21 cellular contexts compared by ENCODE assay signal in the genomic region with DNA sequence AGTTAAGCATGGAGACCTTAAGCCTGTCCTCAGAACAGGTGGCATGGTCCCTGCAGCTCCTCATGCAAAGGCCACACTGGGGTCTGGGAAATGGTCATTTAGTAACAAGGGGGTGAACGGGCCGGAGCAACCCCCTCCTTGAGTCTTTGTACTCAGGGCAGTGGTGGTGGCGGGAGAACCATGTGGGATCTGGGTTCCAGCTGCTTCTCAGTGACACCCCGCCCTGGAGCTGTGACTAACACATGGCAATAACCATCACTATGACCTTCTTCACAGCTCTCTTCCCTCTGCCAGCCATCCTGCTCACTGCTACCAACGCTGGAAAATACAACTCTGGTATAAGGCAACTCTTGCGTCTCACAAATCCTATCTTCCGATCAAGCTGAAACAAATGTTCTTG.
DNase-seq lines count a peak whose midpoint lies in the region; ATAC-seq and TF ChIP-seq lines count a peak whose summit lies in the region.
"Had no signal": no experiment of that assay in that cellular context is flagged by ENCODE, and none has a peak within 500 bp of the region (broad histone marks: within the 10 kb centered on the region; RNA-seq: fewer than 3 reads in every experiment).

No MANE protein-coding gene starts in this region.

- peaks cover 98% of the 10 kb centered on the region for H3K36me3 Mint-ChIP-seq in CD4-positive, alpha-beta T cell (ENCODE audit: low read depth)
- H3K36me3 Mint-ChIP-seq in Calu3 (ENCODE audit: insufficient read depth, unreplicated experiment) (peaks cover 29% of the 10 kb centered on the region), nephron progenitor cell (ENCODE audit: low read depth) (peaks cover 6% of the 10 kb centered on the region)
- H3K36me3 Mint-ChIP-seq: WTC11 had no signal

- no peaks in the 10 kb centered on the region for H3K27me3 Mint-ChIP-seq in CD4-positive, alpha-beta T cell
- no peaks in the 10 kb centered on the region for H3K27me3 Mint-ChIP-seq in Calu3 (ENCODE audit: unreplicated experiment)
- H3K27me3 Mint-ChIP-seq in nephron progenitor cell (ENCODE audit: low read depth, poor library complexity) = no peaks in the 10 kb centered on the region
- H3K27me3 Mint-ChIP-seq: dendritic cell treated with granulocyte-macrophage colony-stimulating factor and Interleukin-4, amounts not matched to agents 40 ng/mL and 50 ng/mL, for 4 days; stimulated activated memory B cell treated with anti-CD40 and anti-IgM and Interleukin-4, amounts not matched to agents 10 μg/mL and 1 μg/mL and 100 μg/mL, for 72 hours had no signal

- peak overlapping the region; percentile 45 for H3K27ac Mint-ChIP-seq in CD4-positive, alpha-beta T cell
- H3K27ac Mint-ChIP-seq in Calu3 (ENCODE audit: unreplicated experiment) = peak overlapping the region; percentile 74
- peak overlapping the region; percentile 62 for H3K27ac Mint-ChIP-seq in nephron progenitor cell
- H3K27ac Mint-ChIP-seq: dendritic cell treated with granulocyte-macrophage colony-stimulating factor and Interleukin-4, amounts not matched to agents 40 ng/mL and 50 ng/mL, for 4 days; stimulated activated memory B cell treated with anti-CD40 and anti-IgM and Interleukin-4, amounts not matched to agents 10 μg/mL and 1 μg/mL and 100 μg/mL, for 72 hours had no signal

- no peak for DNase-seq in CD4-positive, alpha-beta T cell
- DNase-seq in Calu3 (no peak), body of pancreas (no peak), nephron progenitor cell (no peak), stomach (no peak), psoas muscle (no peak)
- no peak for DNase-seq in activated CD4-positive, CD25-positive, alpha-beta regulatory T cell (lab: John Stamatoyannopoulos, UW)
- DNase-seq: activated effector memory CD4-positive, alpha-beta T cell treated with Interleukin-2 at 50 U/mL for 16 hours; AML-193; amniotic stem cell; H9; MV-4-11; NCI-H187; NCI-H748 treated with DMSO at 0.1 percent for 48 hours; pancreas; SHP77; tibial artery had no signal

- WGBS in body of pancreas, 2 donors = 93% methylated on average over 7 of the region's 7 CpGs
- WGBS in stomach, 5 donors = 89 to 95% (median 95%) methylated on average over 7 of the region's 7 CpGs
- 77 to 84% (median 82%) methylated on average over 7 of the region's 7 CpGs for WGBS in psoas muscle, 3 donors

- H3K27me3 ChIP-seq in CD4-positive, alpha-beta T cell (ENCODE audit: control insufficient read depth, insufficient read depth, low read length) = no peaks in the 10 kb centered on the region
- H3K27me3 ChIP-seq in body of pancreas (no peaks in the 10 kb centered on the region), stomach (no peaks in the 10 kb centered on the region), psoas muscle (ENCODE audit: insufficient read depth in 3 of 3, low read length in 2 of 3) (no peaks in the 10 kb centered on the region)
- H3K27me3 ChIP-seq: cardiac muscle cell, pancreas, tibial artery had no signal

- intact Hi-C loops in CD4-positive, alpha-beta T cell (cut with DNase I, micrococcal nuclease) = no loop called here
- intact Hi-C loops in Calu3 (cut with micrococcal nuclease; ENCODE audit: unreplicated experiment) = loop anchor here (5.0 kb wide), 2 partner anchors 68 to 288 kb away; no protein-coding TSS in a partner anchor
- intact Hi-C loops in body of pancreas (cut with DNase I) = no loop called here
- intact Hi-C loops in stomach (cut with DNase I; ENCODE audit: low total_unique reads) = loop anchor here (10.0 kb wide), 1 partner anchor 291 kb away; no protein-coding TSS in a partner anchor
- intact Hi-C loops in psoas muscle (cut with DNase I) = no loop called here

- H3K27ac ChIP-seq in CD4-positive, alpha-beta T cell (ENCODE audit: low read depth, low read length) = no peak overlapping the region
- peak overlapping the region; percentile 63 to 87 (median 86) for H3K27ac ChIP-seq in body of pancreas
- peak overlapping the region in 1 of 5 donors; percentile 16 for H3K27ac ChIP-seq in stomach
- no peak overlapping the region for H3K27ac ChIP-seq in psoas muscle
- H3K27ac ChIP-seq: cardiac muscle cell had no signal

- H3K4me1 Mint-ChIP-seq in CD4-positive, alpha-beta T cell (ENCODE audit: low read depth) = peaks cover 94% of the 10 kb centered on the region
- H3K4me1 Mint-ChIP-seq in Calu3 (ENCODE audit: low read depth, unreplicated experiment) (peaks cover 33% of the 10 kb centered on the region), nephron progenitor cell (peaks cover 33% of the 10 kb centered on the region)

- H3K4me3 ChIP-seq in body of pancreas = no peak overlapping the region
- no peak overlapping the region for H3K4me3 ChIP-seq in stomach
- no peak overlapping the region for H3K4me3 ChIP-seq in psoas muscle
- H3K4me3 ChIP-seq: cardiac muscle cell, tibial artery had no signal

- CTCF ChIA-PET in CD4-positive, alpha-beta T cell (lab: Charles Lee) = no interaction called here
- CTCF ChIA-PET in Calu3 (lab: Charles Lee) = no interaction called here

- TF ChIP-seq POLR2A in body of pancreas (IDR thresholded peaks at IDR 0.05) = no peak
- TF ChIP-seq POLR2A in stomach (IDR thresholded peaks at IDR 0.05) = no peak

- TF ChIP-seq EP300 in stomach (IDR thresholded peaks at IDR 0.05) = no peak

- ATAC-seq in CD4-positive, alpha-beta T cell (ENCODE audit: poor library complexity) = no peak
- ATAC-seq in body of pancreas (no peak), psoas muscle (no peak)
- ATAC-seq: stimulated activated memory B cell treated with anti-CD40 and anti-IgM and Interleukin-4, amounts not matched to agents 10 μg/mL and 1 μg/mL and 100 μg/mL, for 72 hours; WTC11 had no signal

- BruUV-seq in Calu3 (replicated peaks; lab: Mats Ljungman, UMichigan) = no TSS peak

- no peaks in the 10 kb centered on the region for H3K9me3 ChIP-seq in CD4-positive, alpha-beta T cell (ENCODE audit: control insufficient read depth, low read length)
- H3K9me3 ChIP-seq in body of pancreas (no peaks in the 10 kb centered on the region), stomach (no peaks in the 10 kb centered on the region), psoas muscle (no peaks in the 10 kb centered on the region)
- H3K9me3 ChIP-seq: pancreas, tibial artery had no signal

- no peak for TF ChIP-seq CTCF in CD4-positive, alpha-beta T cell (IDR thresholded peaks at IDR 0.05)
- TF ChIP-seq CTCF in Calu3 (IDR thresholded peaks at IDR 0.05; ENCODE audit: unreplicated experiment) = no peak
- TF ChIP-seq CTCF in body of pancreas (IDR thresholded peaks at IDR 0.05) = no peak
- no peak for TF ChIP-seq CTCF in nephron progenitor cell (IDR thresholded peaks at IDR 0.05)
- TF ChIP-seq CTCF in stomach (IDR thresholded peaks at IDR 0.05) = no peak
- no peak for TF ChIP-seq CTCF in psoas muscle (IDR thresholded peaks at IDR 0.05)

- H3K4me1 ChIP-seq in body of pancreas (peaks cover 56% of the 10 kb centered on the region), stomach (peaks cover 31 to 81% (median 46%) of the 10 kb centered on the region in 4 donors), psoas muscle (no peaks in the 10 kb centered on the region)

- POLR2A ChIA-PET in CD4-positive, alpha-beta T cell (lab: Charles Lee) = no interaction called here

- H3K9me3 Mint-ChIP-seq in CD4-positive, alpha-beta T cell = no peaks in the 10 kb centered on the region
- H3K9me3 Mint-ChIP-seq in Calu3 (ENCODE audit: low read depth, unreplicated experiment) = no peaks in the 10 kb centered on the region
- H3K9me3 Mint-ChIP-seq in nephron progenitor cell = no peaks in the 10 kb centered on the region
- H3K9me3 Mint-ChIP-seq: dendritic cell treated with granulocyte-macrophage colony-stimulating factor and Interleukin-4, amounts not matched to agents 40 ng/mL and 50 ng/mL, for 4 days; H9; stimulated activated memory B cell treated with anti-CD40 and anti-IgM and Interleukin-4, amounts not matched to agents 10 μg/mL and 1 μg/mL and 100 μg/mL, for 72 hours; WTC11 had no signal

- peak overlapping the region; percentile 72 for H3K4me3 Mint-ChIP-seq in CD4-positive, alpha-beta T cell
- H3K4me3 Mint-ChIP-seq in Calu3 (ENCODE audit: low read depth, unreplicated experiment) (peak overlapping the region; percentile 37), nephron progenitor cell (no peak overlapping the region)
- H3K4me3 Mint-ChIP-seq: dendritic cell treated with granulocyte-macrophage colony-stimulating factor and Interleukin-4, amounts not matched to agents 40 ng/mL and 50 ng/mL, for 4 days; H9; stimulated activated memory B cell treated with anti-CD40 and anti-IgM and Interleukin-4, amounts not matched to agents 10 μg/mL and 1 μg/mL and 100 μg/mL, for 72 hours; WTC11 had no signal

- H3K36me3 ChIP-seq in body of pancreas (replicated peaks in 1 of 2; ENCODE audit: insufficient read depth in 1 of 2, low read depth in 2 of 2) (peaks cover 0 to 5% of the 10 kb centered on the region in 2 donors), stomach (peaks cover 8 to 58% (median 32%) of the 10 kb centered on the region in 4 donors), psoas muscle (ENCODE audit: insufficient read depth in 1 of 2, low read depth in 1 of 2) (peaks cover 0 to 2% of the 10 kb centered on the region in 2 donors)
- H3K36me3 ChIP-seq: cardiac muscle cell had no signal

Comparison
In these comparisons a context has a peak if more than half of its experiments do, and no peak if none do; other contexts are left out.
1. H3K27ac ChIP-seq: peak in body of pancreas (4 of 4); none in CD4-positive, alpha-beta T cell (single experiment) and psoas muscle (single experiment).
2. intact Hi-C loops: an anchor here in Calu3 (5.0 kb wide) and stomach (10.0 kb wide); none called in CD4-positive, alpha-beta T cell, body of pancreas and psoas muscle.
3. Peak in every context shown above with its lines, with median percentiles within 50 percentile points of each other: H3K27ac Mint-ChIP-seq.